ENCODE assay signal across 17 cellular contexts in the genomic region with DNA sequence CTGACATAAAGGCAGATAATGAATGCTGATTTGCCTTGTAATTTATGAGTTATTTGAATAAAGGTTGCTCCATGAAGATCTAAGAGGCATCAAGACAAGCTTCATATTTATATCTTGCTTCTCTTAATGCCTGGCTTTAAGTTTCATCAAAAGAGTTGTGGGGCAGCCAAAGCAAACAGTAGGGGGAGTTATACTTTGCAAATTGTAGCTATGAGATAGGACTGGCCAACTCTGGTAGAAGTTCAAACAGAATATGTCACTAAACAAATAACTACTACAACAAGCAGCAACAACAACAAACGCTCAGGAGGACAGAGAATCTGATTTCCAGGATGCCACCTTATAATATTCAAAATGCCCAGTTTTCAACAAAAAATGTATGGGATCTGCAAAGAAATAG.
DNase-seq lines count a peak whose midpoint lies in the region; ATAC-seq and TF ChIP-seq lines count a peak whose summit lies in the region.
"Had no signal": no experiment of that assay in that cellular context is flagged by ENCODE, and none has a peak within 500 bp of the region (broad histone marks: within the 10 kb centered on the region; RNA-seq: fewer than 3 reads in every experiment).

No MANE protein-coding gene starts in this region.

- no peaks in the 10 kb centered on the region for H3K27me3 ChIP-seq in GM06990 (replicated peaks; ENCODE audit: control insufficient read depth, insufficient read depth, low read length)
- H3K27me3 ChIP-seq: esophagus muscularis mucosa had no signal

- no peaks in the 10 kb centered on the region for H3K9me3 Mint-ChIP-seq in activated CD4-positive, alpha-beta memory T cell treated with anti-CD3 and anti-CD28 coated beads, Interleukin-2, amount 10 ng/mL, durations not matched to agents 7 days and 5 days
- H3K9me3 Mint-ChIP-seq in type B pancreatic cell: peaks cover 4% of the 10 kb centered on the region
- H3K9me3 Mint-ChIP-seq: CD4-positive, CD25-positive, alpha-beta regulatory T cell; neural crest cell; stimulated activated naive CD8-positive, alpha-beta T cell treated with anti-CD3 and anti-CD28 coated beads, Interleukin-15, amount 100 ng/mL, for 72 hours had no signal

- H3K4me3 ChIP-seq in GM06990 (replicated peaks; ENCODE audit: low read depth, low read length): no peak overlapping the region
- no peak overlapping the region for H3K4me3 ChIP-seq in astrocyte of the cerebellum (ENCODE audit: low read depth, low read length)
- H3K4me3 ChIP-seq: esophagus muscularis mucosa had no signal

- POLR2A ChIA-PET in activated CD4-positive, alpha-beta memory T cell treated with anti-CD3 and anti-CD28 coated beads, Interleukin-2, amount 10 ng/mL, durations not matched to agents 7 days and 5 days (lab: Charles Lee): no interaction called here

- TF ChIP-seq CTCF in GM06990 (IDR thresholded peaks at IDR 0.05; ENCODE audit: insufficient read depth, low read length, poor library complexity, severe bottlenecking): peak; percentile 37
- peak; percentile 13 for TF ChIP-seq CTCF in astrocyte of the cerebellum (IDR thresholded peaks at IDR 0.05; ENCODE audit: low read depth, low read length, missing control alignments)
- TF ChIP-seq CTCF in type B pancreatic cell (conservative IDR thresholded peaks at IDR 0.05): no peak

- no peaks in the 10 kb centered on the region for H3K4me1 Mint-ChIP-seq in activated CD4-positive, alpha-beta memory T cell treated with anti-CD3 and anti-CD28 coated beads, Interleukin-2, amount 10 ng/mL, durations not matched to agents 7 days and 5 days
- no peaks in the 10 kb centered on the region for H3K4me1 Mint-ChIP-seq in type B pancreatic cell (ENCODE audit: unreplicated experiment)
- H3K4me1 Mint-ChIP-seq: CD4-positive, CD25-positive, alpha-beta regulatory T cell; stimulated activated naive CD8-positive, alpha-beta T cell treated with anti-CD3 and anti-CD28 coated beads, Interleukin-15, amount 100 ng/mL, for 72 hours had no signal

- H3K27ac Mint-ChIP-seq in activated CD4-positive, alpha-beta memory T cell treated with anti-CD3 and anti-CD28 coated beads, Interleukin-2, amount 10 ng/mL, durations not matched to agents 7 days and 5 days: no peak overlapping the region
- H3K27ac Mint-ChIP-seq in type B pancreatic cell: no peak overlapping the region
- H3K27ac Mint-ChIP-seq: activated naive CD8-positive, alpha-beta T cell; CD4-positive, CD25-positive, alpha-beta regulatory T cell; stimulated activated naive CD8-positive, alpha-beta T cell treated with anti-CD3 and anti-CD28 coated beads, Interleukin-15, amount 100 ng/mL, for 72 hours had no signal

- H3K36me3 ChIP-seq in GM06990 (ENCODE audit: control insufficient read depth, insufficient read depth, low read length): no peaks in the 10 kb centered on the region
- H3K36me3 ChIP-seq: esophagus muscularis mucosa had no signal

- in situ Hi-C loops in KBM-7 (cut with MboI; ENCODE audit: low pct_unique_long_range_greater_than_20kb, low sequenced_read_pairs) (no loop called here), astrocyte of the cerebellum (cut with HindIII; ENCODE audit: low sequenced_read_pairs) (no loop called here)

- peak; percentile 44 for ATAC-seq in left lobe of liver
- ATAC-seq: sciatic nerve; stimulated activated naive CD8-positive, alpha-beta T cell treated with anti-CD3 and anti-CD28 coated beads, Interleukin-15, amount 100 ng/mL, for 72 hours had no signal

- CTCF ChIA-PET in activated CD4-positive, alpha-beta memory T cell treated with anti-CD3 and anti-CD28 coated beads, Interleukin-2, amount 10 ng/mL, durations not matched to agents 7 days and 5 days (lab: Charles Lee): no interaction called here

- DNase-seq in GM06990 (ENCODE audit: extremely low read depth, insufficient read length) (no peak), KBM-7 (peak; percentile 19), astrocyte of the cerebellum (ENCODE audit: low read depth) (no peak), left lobe of liver (ENCODE audit: low spot score) (no peak), RKO (ENCODE audit: low spot score) (no peak), type B pancreatic cell (ENCODE audit: extremely low spot score, unreplicated experiment) (no peak), NCI-H524 treated with DMSO at 0.1 percent for 48 hours (lab: John Stamatoyannopoulos, UW) (no peak)
- DNase-seq in activated CD4-positive, alpha-beta memory T cell treated with anti-CD3 and anti-CD28 coated beads, Interleukin-2, amount 10 ng/mL, durations not matched to agents 7 days and 5 days: no peak
- DNase-seq: activated CD4-positive, CD25-positive, alpha-beta regulatory T cell; CD4-positive, CD25-positive, alpha-beta regulatory T cell; GF-D8; NCI-H2081 treated with DMSO at 0.1 percent for 48 hours; stimulated activated naive CD8-positive, alpha-beta T cell treated with anti-CD3 and anti-CD28 coated beads, Interleukin-15, amount 100 ng/mL, for 72 hours had no signal

- H3K36me3 Mint-ChIP-seq in activated CD4-positive, alpha-beta memory T cell treated with anti-CD3 and anti-CD28 coated beads, Interleukin-2, amount 10 ng/mL, durations not matched to agents 7 days and 5 days (ENCODE audit: low read depth): no peaks in the 10 kb centered on the region
- H3K36me3 Mint-ChIP-seq in type B pancreatic cell: no peaks in the 10 kb centered on the region
- H3K36me3 Mint-ChIP-seq: activated naive CD8-positive, alpha-beta T cell; CD4-positive, CD25-positive, alpha-beta regulatory T cell had no signal

- H3K4me3 Mint-ChIP-seq in activated CD4-positive, alpha-beta memory T cell treated with anti-CD3 and anti-CD28 coated beads, Interleukin-2, amount 10 ng/mL, durations not matched to agents 7 days and 5 days: no peak overlapping the region
- H3K4me3 Mint-ChIP-seq in type B pancreatic cell: no peak overlapping the region
- H3K4me3 Mint-ChIP-seq: activated naive CD8-positive, alpha-beta T cell; CD4-positive, CD25-positive, alpha-beta regulatory T cell; neural crest cell; stimulated activated naive CD8-positive, alpha-beta T cell treated with anti-CD3 and anti-CD28 coated beads, Interleukin-15, amount 100 ng/mL, for 72 hours had no signal

- H3K27me3 Mint-ChIP-seq in activated CD4-positive, alpha-beta memory T cell treated with anti-CD3 and anti-CD28 coated beads, Interleukin-2, amount 10 ng/mL, durations not matched to agents 7 days and 5 days: no peaks in the 10 kb centered on the region
- H3K27me3 Mint-ChIP-seq in type B pancreatic cell: no peaks in the 10 kb centered on the region
- H3K27me3 Mint-ChIP-seq: stimulated activated naive CD8-positive, alpha-beta T cell treated with anti-CD3 and anti-CD28 coated beads, Interleukin-15, amount 100 ng/mL, for 72 hours had no signal
